17 cellular contexts compared by ENCODE assay signal in the genomic region with DNA sequence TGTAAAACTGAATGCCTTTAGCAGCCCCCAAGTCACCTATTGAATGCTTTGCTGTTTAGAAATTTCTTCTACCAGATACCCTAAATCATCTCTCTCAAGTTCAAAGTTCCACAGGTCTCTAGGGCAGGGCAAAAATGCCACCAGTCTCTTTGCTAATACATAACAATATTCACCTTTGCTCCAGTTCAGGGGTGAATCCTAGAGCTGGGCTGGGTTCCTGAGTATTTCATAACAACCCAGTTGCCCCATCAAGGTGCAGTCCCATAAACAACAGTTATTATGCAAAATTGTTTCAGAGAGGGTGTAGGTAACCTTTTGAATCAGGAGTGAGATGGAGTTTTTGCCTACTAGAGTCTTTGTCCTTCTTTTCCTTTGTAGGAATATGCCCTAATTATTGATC. TPM values are rescaled to one million over a fixed set of nuclear protein-coding genes. Genes with fewer than 3 reads are reported as not detected.
DNase-seq lines count a peak whose midpoint lies in the region; ATAC-seq, FAIRE-seq and TF ChIP-seq lines count a peak whose summit lies in the region.
"Had no signal": no experiment of that assay in that cellular context is flagged by ENCODE, and none has a peak within 500 bp of the region (broad histone marks: within the 10 kb centered on the region; RNA-seq: fewer than 3 reads in every experiment).

No MANE protein-coding gene starts in this region.

- H3K79me2 ChIP-seq in mammary epithelial cell (ENCODE audit: insufficient read depth, low read length) (no peaks in the 10 kb centered on the region), HepG2 (ENCODE audit: insufficient read depth, low read length) (no peaks in the 10 kb centered on the region)

- H3K4me1 Mint-ChIP-seq in MCF 10A (ENCODE audit: insufficient read depth, unreplicated experiment), result peaks cover 5% of the 10 kb centered on the region

- dilution Hi-C loops in mammary epithelial cell (cut with HindIII; ENCODE audit: low sequenced_read_pairs), result no loop called here

- POLR2A ChIA-PET in MCF 10A (lab: Yijun Ruan, JAX), result interaction anchor here (1.2 kb wide), 1 partner anchor 53 kb away, joined by 6 read pairs; no protein-coding TSS in a partner anchor
- POLR2A ChIA-PET in HepG2 (lab: Yijun Ruan, JAX), result no interaction called here

- H3K4me3 ChIP-seq in mammary epithelial cell (replicated peaks in 1 of 3; ENCODE audit: insufficient read depth in 1 of 3, low read depth in 2 of 3, low read length in 3 of 3) (no peak overlapping the region), HepG2 (replicated peaks in 1 of 3; ENCODE audit: insufficient read depth in 1 of 3, low read depth in 2 of 3, low read length in 3 of 3) (no peak overlapping the region), neutrophil (ENCODE audit: low read depth in 1 of 2, low read length in 1 of 2) (no peak overlapping the region), HAP-1 (no peak overlapping the region)
- H3K4me3 ChIP-seq: GM23248 had no signal

- H4K20me1 ChIP-seq in mammary epithelial cell (ENCODE audit: insufficient read depth, low read length) (no peaks in the 10 kb centered on the region), HepG2 (ENCODE audit: insufficient read depth, low read length) (no peaks in the 10 kb centered on the region)

- peaks cover 4% of the 10 kb centered on the region for H3K36me3 Mint-ChIP-seq in MCF 10A (ENCODE audit: insufficient read depth, unreplicated experiment)

- H3K27me3 ChIP-seq in mammary epithelial cell (ENCODE audit: insufficient read depth, low read length) (no peaks in the 10 kb centered on the region), HepG2 (ENCODE audit: control insufficient read depth in 1 of 2, insufficient read depth in 2 of 2, low read length in 2 of 2) (no peaks in the 10 kb centered on the region), neutrophil (no peaks in the 10 kb centered on the region), HAP-1 (ENCODE audit: low read depth) (no peaks in the 10 kb centered on the region)

- H3K4me2 ChIP-seq in mammary epithelial cell (ENCODE audit: insufficient read depth, low read depth, low read length) (no peak overlapping the region), HepG2 (ENCODE audit: low read depth, low read length) (no peak overlapping the region)

- no peaks in the 10 kb centered on the region for H3K9me3 ChIP-seq in mammary epithelial cell (replicated peaks; ENCODE audit: insufficient read depth, low read length)
- H3K9me3 ChIP-seq in HepG2 (ENCODE audit: low read length), result peaks cover 6% of the 10 kb centered on the region; the same call in 1 of the 2 replicates
- no peaks in the 10 kb centered on the region for H3K9me3 ChIP-seq in neutrophil
- peaks cover 2% of the 10 kb centered on the region; the same call in 1 of the 2 replicates for H3K9me3 ChIP-seq in HAP-1

- BruUV-seq in MCF 10A (replicated peaks; lab: Mats Ljungman, UMichigan), result no TSS peak
- BruUV-seq in mammary epithelial cell (replicated peaks; lab: Mats Ljungman, UMichigan), result no TSS peak
- no TSS peak for BruUV-seq in HepG2 (replicated peaks; lab: Mats Ljungman, UMichigan)

- peaks cover 7% of the 10 kb centered on the region for H3K9me3 Mint-ChIP-seq in MCF 10A (ENCODE audit: unreplicated experiment)

- H3K27me3 Mint-ChIP-seq in MCF 10A (ENCODE audit: insufficient read depth, unreplicated experiment), result no peaks in the 10 kb centered on the region
- H3K27me3 Mint-ChIP-seq: CD4-positive, alpha-beta T cell had no signal

- no peaks in the 10 kb centered on the region for H3K4me1 ChIP-seq in mammary epithelial cell (ENCODE audit: insufficient read depth, low read length)
- peaks cover 25% of the 10 kb centered on the region for H3K4me1 ChIP-seq in HepG2 (ENCODE audit: insufficient read depth, low read length)
- peaks cover 21% of the 10 kb centered on the region in 2 experiments for H3K4me1 ChIP-seq in neutrophil (ENCODE audit: control insufficient read depth in 1 of 2, insufficient read depth in 1 of 2, low read depth in 1 of 2, low read length in 1 of 2)
- H3K4me1 ChIP-seq in HAP-1, result no peaks in the 10 kb centered on the region

- H2AFZ ChIP-seq in mammary epithelial cell (ENCODE audit: low read depth, low read length) (no peak overlapping the region), HepG2 (ENCODE audit: low read length) (no peak overlapping the region)
- H2AFZ ChIP-seq: GM23248 had no signal

- FAIRE-seq in HepG2 (lab: Jason Lieb, UNC), result peak; percentile 15
- FAIRE-seq: GM18507, H54, HTR-8/SVneo had no signal

- no peak for TF ChIP-seq EP300 in HepG2 (IDR thresholded peaks at IDR 0.05; ENCODE audit: low read depth in 2 of 2, low read length in 2 of 2)
- TF ChIP-seq EP300 in HepG2 (CRISPR knock-in tag; IDR thresholded peaks at IDR 0.05; ENCODE audit: borderline replicate concordance), result no peak

- TF ChIP-seq CTCF in MCF 10A (IDR thresholded peaks at IDR 0.05; ENCODE audit: unreplicated experiment) (no peak), mammary epithelial cell (conservative IDR thresholded peaks at IDR 0.05 in 1 of 2, IDR thresholded peaks at IDR 0.05 in 1 of 2; ENCODE audit: extremely low read depth in 1 of 2, insufficient read depth in 1 of 2, low read depth in 1 of 2, low read length in 2 of 2) (no peak), HepG2 (CRISPR knock-in tag; IDR thresholded peaks at IDR 0.05) (no peak), neutrophil (IDR thresholded peaks at IDR 0.05) (no peak)

- peak; percentile 21 for DNase-seq in MCF 10A (ENCODE audit: unreplicated experiment)
- no peak for DNase-seq in mammary epithelial cell
- DNase-seq in HepG2 (ENCODE audit: low spot score), result peak; percentile 51
- DNase-seq in putamen (ENCODE audit: low spot score), result no peak
- DNase-seq in T1000 (lab: John Stamatoyannopoulos, UW), result no peak
- no peak for DNase-seq in HAP-1 (ENCODE audit: low spot score in 2 of 2)
- DNase-seq: ACHN; C1 segment of cervical spinal cord; Calu3; CD4-positive, alpha-beta T cell; DMS 273 treated with DMSO at 0.1 percent for 48 hours; GM23248 had no signal

- intact Hi-C loops in MCF 10A (cut with micrococcal nuclease) (no loop called here), mammary epithelial cell (cut with micrococcal nuclease) (no loop called here), HepG2 (cut with micrococcal nuclease; ENCODE audit: unreplicated experiment) (no loop called here)

- no peak overlapping the region for H3K27ac ChIP-seq in mammary epithelial cell (ENCODE audit: insufficient read depth, low read depth, low read length)
- no peak overlapping the region for H3K27ac ChIP-seq in HepG2 (ENCODE audit: extremely low read length, insufficient read depth, low read length)
- peak overlapping the region; percentile 63 for H3K27ac ChIP-seq in neutrophil
- H3K27ac ChIP-seq: GM23248 had no signal

- in situ Hi-C loops in mammary epithelial cell (cut with MboI; ENCODE audit: low sequenced_read_pairs in 2 of 2) (no loop called here), HepG2 (cut with HindIII; ENCODE audit: extremely low pct_ligation_motif_present, low pct_unique_long_range_greater_than_20kb) (no loop called here), HAP-1 (cut with MboI; ENCODE audit: low sequenced_read_pairs) (no loop called here)

- ATAC-seq in HepG2, result peak; percentile 52; the same call in 2 of the 3 replicates

- H3K4me3 Mint-ChIP-seq in MCF 10A (ENCODE audit: unreplicated experiment), result no peak overlapping the region
- H3K4me3 Mint-ChIP-seq: CD4-positive, alpha-beta T cell had no signal

- no peak overlapping the region for H3K27ac Mint-ChIP-seq in MCF 10A (ENCODE audit: low read depth, unreplicated experiment)
- H3K27ac Mint-ChIP-seq: CD4-positive, alpha-beta T cell had no signal

- no peak overlapping the region for H3K9ac ChIP-seq in mammary epithelial cell (ENCODE audit: insufficient read depth, low read length)
- H3K9ac ChIP-seq in HepG2 (ENCODE audit: insufficient read depth, low read depth, low read length), result no peak overlapping the region
- H3K9ac ChIP-seq: GM23248 had no signal

- CTCF ChIA-PET in MCF 10A (lab: Yijun Ruan, JAX), result interaction anchor here (0.8 kb wide), 1 partner anchor 17 kb away, joined by 3 read pairs; no protein-coding TSS in a partner anchor
- CTCF ChIA-PET in mammary epithelial cell (lab: Charles Lee; ENCODE audit: low non-redundant PET), result no interaction called here
- CTCF ChIA-PET in HepG2 (lab: Yijun Ruan, JAX; ENCODE audit: low intra/inter-chr PET ratio, low total read pairs), result no interaction called here

- H3K36me3 ChIP-seq in mammary epithelial cell (ENCODE audit: insufficient read depth, low read length) (no peaks in the 10 kb centered on the region), HepG2 (replicated peaks in 1 of 2; ENCODE audit: control insufficient read depth in 1 of 2, insufficient read depth in 2 of 2, low read length in 2 of 2) (peaks cover 2 to 5% of the 10 kb centered on the region in 2 experiments; a peak in 3 of 5 replicates), neutrophil (no peaks in the 10 kb centered on the region), HAP-1 (replicated peaks) (no peaks in the 10 kb centered on the region)

- TF ChIP-seq RAD21 in HepG2 (CRISPR knock-in tag; IDR thresholded peaks at IDR 0.05), result no peak

- TF ChIP-seq POLR2A in HepG2 (IDR thresholded peaks at IDR 0.05; ENCODE audit: insufficient read depth in 1 of 2, low read depth in 2 of 2, low read length in 2 of 2), result no peak

RNA-seq across cellular contexts. Expression of gene C1QTNF3, which starts 19.0 kb away (rescaled TPM):
- total RNA-seq in MCF 10A (2022) (0.49 and 0.64 TPM in 2 replicates), mammary epithelial cell (1 to 10 TPM in 1 of 2 donors, under 1 TPM in 1; 0.80 to 1.8 TPM), HepG2 (2016; rRNA removed; fragmentation: Illumina TruSeq; extraction: Trizol) (1.8 and 3.3 TPM in 2 replicates)
- polyA plus RNA-seq in mammary epithelial cell (0.29 TPM), HepG2 (2011; rRNA removed) (9.1 and 10.8 TPM in 2 replicates)
- not detected for polyA minus RNA-seq in mammary epithelial cell
- 0.61 and 0.79 TPM in 2 replicates for total RNA-seq in HepG2 (2016; cell fraction: cytosol; rRNA removed; fragmentation: Illumina TruSeq; extraction: Trizol; ENCODE audit: low read depth)
- total RNA-seq in HepG2 (2016; cell fraction: insoluble cytoplasmic fraction; rRNA removed; fragmentation: Illumina TruSeq; extraction: Trizol), result 1.5 and 3.2 TPM in 2 replicates
- total RNA-seq in HepG2 (2016; cell fraction: membrane; rRNA removed; fragmentation: Illumina TruSeq; extraction: Trizol), result 1.5 and 1.9 TPM in 2 replicates
- 8.0 and 8.4 TPM in 2 replicates for total RNA-seq in HepG2 (2016; cell fraction: nucleus; rRNA removed; fragmentation: Illumina TruSeq; extraction: Trizol)
- polyA plus RNA-seq in HepG2 (2011; cell fraction: cytosol; rRNA removed), result 1.9 and 3.1 TPM in 2 replicates
- 21.6 and 21.8 TPM in 2 replicates for polyA plus RNA-seq in HepG2 (2011; cell fraction: nucleus; rRNA removed)
- 4.9 and 5.2 TPM in 2 replicates for polyA plus RNA-seq in HepG2 (2012)
- 0.72 and 0.79 TPM in 2 replicates for polyA plus RNA-seq in HepG2 (2016; cell fraction: cytosol; fragmentation: Illumina TruSeq; extraction: Trizol; ENCODE audit: low read depth)
- 2.0 and 3.0 TPM in 2 replicates for polyA plus RNA-seq in HepG2 (2016; cell fraction: insoluble cytoplasmic fraction; fragmentation: Illumina TruSeq; extraction: Trizol; ENCODE audit: low read depth)
- 1.2 and 1.8 TPM in 2 replicates for polyA plus RNA-seq in HepG2 (2016; cell fraction: membrane; fragmentation: Illumina TruSeq; extraction: Trizol; ENCODE audit: low read depth)
- 23.2 and 24.2 TPM in 2 replicates for polyA plus RNA-seq in HepG2 (2016; cell fraction: nucleus; fragmentation: Illumina TruSeq; extraction: Trizol; ENCODE audit: insufficient read depth, low read depth)
- polyA minus RNA-seq in HepG2 (2011; rRNA and poly(A)+ RNA removed; ENCODE audit: low replicate concordance), result 2.5 and 3.3 TPM in 2 replicates
- 0.59 TPM in 1 of 2 replicates, not detected in the other for polyA minus RNA-seq in HepG2 (2011; cell fraction: cytosol; rRNA and poly(A)+ RNA removed)
- 29.5 and 30.0 TPM in 2 replicates for polyA minus RNA-seq in HepG2 (2011; cell fraction: nucleus; rRNA and poly(A)+ RNA removed)
- total RNA-seq: A172 had no signal

RNA-seq across cellular contexts. Expression of gene AMACR, which starts 54.1 kb away (rescaled TPM):
- total RNA-seq in MCF 10A (2022), result 6.6 and 7.9 TPM in 2 replicates
- 10 to 100 TPM; 14.2 to 19.5 TPM for total RNA-seq in mammary epithelial cell
- 9.3 TPM for polyA plus RNA-seq in mammary epithelial cell
- polyA minus RNA-seq in mammary epithelial cell, result not detected
- 19.7 and 27.7 TPM in 2 replicates for total RNA-seq in HepG2 (2016; rRNA removed; fragmentation: Illumina TruSeq; extraction: Trizol)
- total RNA-seq in HepG2 (2016; cell fraction: cytosol; rRNA removed; fragmentation: Illumina TruSeq; extraction: Trizol; ENCODE audit: low read depth), result 1.8 and 2.6 TPM in 2 replicates
- 20.6 and 25.9 TPM in 2 replicates for total RNA-seq in HepG2 (2016; cell fraction: insoluble cytoplasmic fraction; rRNA removed; fragmentation: Illumina TruSeq; extraction: Trizol)
- 4.3 and 5.1 TPM in 2 replicates for total RNA-seq in HepG2 (2016; cell fraction: membrane; rRNA removed; fragmentation: Illumina TruSeq; extraction: Trizol)
- total RNA-seq in HepG2 (2016; cell fraction: nucleus; rRNA removed; fragmentation: Illumina TruSeq; extraction: Trizol), result 11.1 and 14.0 TPM in 2 replicates
- polyA plus RNA-seq in HepG2 (2011; rRNA removed), result 8.9 and 12.8 TPM in 2 replicates
- polyA plus RNA-seq in HepG2 (2011; cell fraction: cytosol; rRNA removed), result 10.2 and 15.5 TPM in 2 replicates
- polyA plus RNA-seq in HepG2 (2011; cell fraction: nucleus; rRNA removed), result 8.4 and 8.6 TPM in 2 replicates
- 18.2 and 29.1 TPM in 2 replicates for polyA plus RNA-seq in HepG2 (2012)
- 1.9 and 2.0 TPM in 2 replicates for polyA plus RNA-seq in HepG2 (2016; cell fraction: cytosol; fragmentation: Illumina TruSeq; extraction: Trizol; ENCODE audit: low read depth)
- 26.5 and 27.8 TPM in 2 replicates for polyA plus RNA-seq in HepG2 (2016; cell fraction: insoluble cytoplasmic fraction; fragmentation: Illumina TruSeq; extraction: Trizol; ENCODE audit: low read depth)
- polyA plus RNA-seq in HepG2 (2016; cell fraction: membrane; fragmentation: Illumina TruSeq; extraction: Trizol; ENCODE audit: low read depth), result 3.6 and 3.9 TPM in 2 replicates
- polyA plus RNA-seq in HepG2 (2016; cell fraction: nucleus; fragmentation: Illumina TruSeq; extraction: Trizol; ENCODE audit: insufficient read depth, low read depth), result 12.7 and 13.2 TPM in 2 replicates
- polyA minus RNA-seq in HepG2 (2011; rRNA and poly(A)+ RNA removed; ENCODE audit: low replicate concordance), result 5.4 and 8.6 TPM in 2 replicates
- 10.2 and 11.8 TPM in 2 replicates for polyA minus RNA-seq in HepG2 (2011; cell fraction: cytosol; rRNA and poly(A)+ RNA removed)
- polyA minus RNA-seq in HepG2 (2011; cell fraction: nucleus; rRNA and poly(A)+ RNA removed), result 12.7 and 13.4 TPM in 2 replicates

Comparison
In these comparisons a context has a peak if more than half of its experiments do, and no peak if none do; other contexts are left out.
1. DNase-seq: peak in MCF 10A (single experiment) and HepG2 (single experiment); none in mammary epithelial cell (single experiment), putamen (single experiment), T1000 (single experiment) and HAP-1 (0 of 2).